Comparison of ENCODE assay signal across 8 cellular contexts in genomic region chr11:69639843-69640242, GRCh38. TPM values are rescaled to one million over a fixed set of nuclear protein-coding genes. Genes with fewer than 3 reads are reported as not detected.
DNase-seq lines count a peak whose midpoint lies in the region; ATAC-seq and TF ChIP-seq lines count a peak whose summit lies in the region.

No MANE protein-coding gene starts in this region.

- peak overlapping the region; percentile 76 for H3K4me3 Mint-ChIP-seq in activated T-helper 17 cell treated with anti-CD3 and anti-CD28 coated beads, Interleukin-2, amount 50 U/mL, for 72 hours
- peak overlapping the region; percentile 77 for H3K4me3 Mint-ChIP-seq in glutamatergic neuron (ENCODE audit: unreplicated experiment)

- POLR2A ChIA-PET in HEK293T (lab: Yijun Ruan, JAX) = interaction anchor here (1.2 kb wide), 1 partner anchor 537 kb away, joined by 4 read pairs; no protein-coding TSS in a partner anchor

- no peaks in the 10 kb centered on the region for H3K36me3 Mint-ChIP-seq in activated T-helper 17 cell treated with anti-CD3 and anti-CD28 coated beads, Interleukin-2, amount 50 U/mL, for 72 hours (ENCODE audit: low read depth)
- H3K36me3 Mint-ChIP-seq in glutamatergic neuron (ENCODE audit: unreplicated experiment) = no peaks in the 10 kb centered on the region

- H3K27ac ChIP-seq in gastroesophageal sphincter = no peak overlapping the region

- H3K4me3 ChIP-seq in HFF-Myc (replicated peaks; ENCODE audit: low read depth, low read length) (peak overlapping the region; percentile 99), retinal pigment epithelial cell (ENCODE audit: low read length) (peak overlapping the region; percentile 98), gastroesophageal sphincter (peak overlapping the region in 1 of 2 donors; percentile 63)

- no peaks in the 10 kb centered on the region for H3K9me3 Mint-ChIP-seq in activated T-helper 17 cell treated with anti-CD3 and anti-CD28 coated beads, Interleukin-2, amount 50 U/mL, for 72 hours
- H3K9me3 Mint-ChIP-seq in glutamatergic neuron (ENCODE audit: unreplicated experiment) = peaks cover 7% of the 10 kb centered on the region

- peaks cover 24% of the 10 kb centered on the region for H3K27me3 Mint-ChIP-seq in activated T-helper 17 cell treated with anti-CD3 and anti-CD28 coated beads, Interleukin-2, amount 50 U/mL, for 72 hours
- peaks cover 12% of the 10 kb centered on the region for H3K27me3 Mint-ChIP-seq in glutamatergic neuron (ENCODE audit: unreplicated experiment)

- 16 to 21% methylated on average over 8 to 9 of the region's 9 CpGs for WGBS in gastroesophageal sphincter (ENCODE audit: low coverage in 1 of 2), 2 donors

- no peak for ATAC-seq in activated T-helper 17 cell treated with anti-CD3 and anti-CD28 coated beads, Interleukin-2, amount 50 U/mL, for 72 hours (replicated peaks)
- ATAC-seq in HG03095 (IDR thresholded peaks at IDR 0.05; ENCODE audit: unreplicated experiment) (no peak), gastroesophageal sphincter (no peak)

- peaks cover 0 to 90% (median 55%) of the 10 kb centered on the region in 3 donors for H3K4me1 ChIP-seq in gastroesophageal sphincter

- no peak for DNase-seq in HFF-Myc (ENCODE audit: extremely low read depth, low read depth)
- DNase-seq in glutamatergic neuron = no peak
- DNase-seq in retinal pigment epithelial cell (ENCODE audit: low read depth) = no peak
- DNase-seq in HEK293T (ENCODE audit: extremely low spot score) = no peak
- DNase-seq in DMS 273 treated with DMSO at 0.1 percent for 48 hours (lab: John Stamatoyannopoulos, UW) = no peak

- no peak for TF ChIP-seq EP300 in gastroesophageal sphincter (IDR thresholded peaks at IDR 0.05)

- H3K27me3 ChIP-seq in gastroesophageal sphincter = peaks cover 78% of the 10 kb centered on the region

- no peaks in the 10 kb centered on the region for H3K9me3 ChIP-seq in gastroesophageal sphincter

- H3K4me1 Mint-ChIP-seq in activated T-helper 17 cell treated with anti-CD3 and anti-CD28 coated beads, Interleukin-2, amount 50 U/mL, for 72 hours = peaks cover 5% of the 10 kb centered on the region
- peaks cover 6% of the 10 kb centered on the region for H3K4me1 Mint-ChIP-seq in glutamatergic neuron (ENCODE audit: low read depth, unreplicated experiment)

- TF ChIP-seq POLR2A in gastroesophageal sphincter (IDR thresholded peaks at IDR 0.05) = no peak

- no peak overlapping the region for H3K27ac Mint-ChIP-seq in activated T-helper 17 cell treated with anti-CD3 and anti-CD28 coated beads, Interleukin-2, amount 50 U/mL, for 72 hours
- H3K27ac Mint-ChIP-seq in glutamatergic neuron (ENCODE audit: unreplicated experiment) = no peak overlapping the region

- CTCF ChIA-PET in HEK293T (lab: Yijun Ruan, JAX) = no interaction called here

- peaks cover 0 to 8% of the 10 kb centered on the region in 2 donors for H3K36me3 ChIP-seq in gastroesophageal sphincter

- TF ChIP-seq CTCF in HFF-Myc (IDR thresholded peaks at IDR 0.05; ENCODE audit: low read depth, low read length, missing control alignments) (no peak), glutamatergic neuron (IDR thresholded peaks at IDR 0.05; ENCODE audit: partially characterized antibody, unreplicated experiment) (no peak), retinal pigment epithelial cell (conservative IDR thresholded peaks at IDR 0.05; ENCODE audit: low read depth, low read length) (no peak), gastroesophageal sphincter (IDR thresholded peaks at IDR 0.05) (no peak)

TF ChIP-seq in HEK293T, 16 proteins besides CTCF, POLR2A, EP300 and RAD21:
- TF ChIP-seq TARDBP (IDR thresholded peaks at IDR 0.05) (no peak), ZNF384 (IDR thresholded peaks at IDR 0.05) (no peak), NFRKB (IDR thresholded peaks at IDR 0.05) (no peak), CTBP1 (IDR thresholded peaks at IDR 0.05; ENCODE audit: borderline replicate concordance) (no peak), ARNT (IDR thresholded peaks at IDR 0.05) (no peak), ELF4 (IDR thresholded peaks at IDR 0.05) (no peak)
- TF ChIP-seq, protein P1, sequence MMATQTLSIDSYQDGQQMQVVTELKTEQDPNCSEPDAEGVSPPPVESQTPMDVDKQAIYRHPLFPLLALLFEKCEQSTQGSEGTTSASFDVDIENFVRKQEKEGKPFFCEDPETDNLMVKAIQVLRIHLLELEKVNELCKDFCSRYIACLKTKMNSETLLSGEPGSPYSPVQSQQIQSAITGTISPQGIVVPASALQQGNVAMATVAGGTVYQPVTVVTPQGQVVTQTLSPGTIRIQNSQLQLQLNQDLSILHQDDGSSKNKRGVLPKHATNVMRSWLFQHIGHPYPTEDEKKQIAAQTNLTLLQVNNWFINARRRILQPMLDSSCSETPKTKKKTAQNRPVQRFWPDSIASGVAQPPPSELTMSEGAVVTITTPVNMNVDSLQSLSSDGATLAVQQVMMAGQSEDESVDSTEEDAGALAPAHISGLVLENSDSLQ (IDR thresholded peaks at IDR 0.05) = no peak

RNA-seq across cellular contexts. Expression of gene CCND1, which starts 1.1 kb away (rescaled TPM):
- total RNA-seq in activated T-helper 17 cell treated with anti-CD3 and anti-CD28 coated beads, Interleukin-2, amount 50 U/mL, for 72 hours = 1 to 10 TPM in 1 of 2 donors, under 1 TPM in 1; 0.82 to 3.7 TPM
- total RNA-seq in glutamatergic neuron (ENCODE audit: unreplicated experiment) (36.1 TPM), gastroesophageal sphincter (100 to 1,000 TPM in 1 of 4 donors, 10 to 100 TPM in 3; 24.1 to 110 (median 51.9) TPM)

RNA-seq across cellular contexts. Expression of gene LTO1, which starts 35.3 kb away (rescaled TPM):
- total RNA-seq in activated T-helper 17 cell treated with anti-CD3 and anti-CD28 coated beads, Interleukin-2, amount 50 U/mL, for 72 hours = 10 to 100 TPM; 20.4 to 25.6 TPM
- 38.1 TPM for total RNA-seq in glutamatergic neuron (ENCODE audit: unreplicated experiment)
- total RNA-seq in gastroesophageal sphincter = 10 to 100 TPM; 13.7 to 34.4 (median 18.0) TPM
